Comparison of ENCODE assay signal across 9 cellular contexts in genomic region chr1:9490605-9491339, GRCh38. TPM values are rescaled to one million over a fixed set of nuclear protein-coding genes. Genes with fewer than 3 reads are reported as not detected.
DNase-seq lines count a peak whose midpoint lies in the region; ATAC-seq and TF ChIP-seq lines count a peak whose summit lies in the region.
"Had no signal": no experiment of that assay in that cellular context is flagged by ENCODE, and none has a peak within 500 bp of the region (broad histone marks: within the 10 kb centered on the region; RNA-seq: fewer than 3 reads in every experiment).

No MANE protein-coding gene starts in this region.

- no peaks in the 10 kb centered on the region for H3K9me3 Mint-ChIP-seq in Calu3 (ENCODE audit: low read depth, unreplicated experiment)
- H3K9me3 Mint-ChIP-seq in activated T-cell treated with anti-CD3 and anti-CD28 coated beads, Interleukin-2, amount 50 U/mL, for 72 hours = no peaks in the 10 kb centered on the region
- H3K9me3 Mint-ChIP-seq in natural killer cell treated with Interleukin-12 subunit alpha and Interleukin-12 subunit beta and Interleukin-15 and Interleukin-18, amount 100 ng/mL, for 72 hours = no peaks in the 10 kb centered on the region
- no peaks in the 10 kb centered on the region for H3K9me3 Mint-ChIP-seq in stimulated activated memory B cell treated with anti-CD40 and anti-IgM and Interleukin-4, amounts not matched to agents 10 μg/mL and 1 μg/mL and 100 μg/mL, for 72 hours

- peak; percentile 71 to 83 for ATAC-seq in activated T-cell treated with anti-CD3 and anti-CD28 coated beads, Interleukin-2, amount 50 U/mL, for 72 hours (replicated peaks in 1 of 2)
- peak; percentile 72 to 75 for ATAC-seq in natural killer cell treated with Interleukin-12 subunit alpha and Interleukin-12 subunit beta and Interleukin-15 and Interleukin-18, amount 100 ng/mL, for 72 hours
- ATAC-seq in stimulated activated memory B cell treated with anti-CD40 and anti-IgM and Interleukin-4, amounts not matched to agents 10 μg/mL and 1 μg/mL and 100 μg/mL, for 72 hours = peak; percentile 81

- H3K4me1 Mint-ChIP-seq in Calu3 (ENCODE audit: low read depth, unreplicated experiment) = no peaks in the 10 kb centered on the region
- H3K4me1 Mint-ChIP-seq in activated T-cell treated with anti-CD3 and anti-CD28 coated beads, Interleukin-2, amount 50 U/mL, for 72 hours (ENCODE audit: low read depth) = peaks cover 8% of the 10 kb centered on the region
- H3K4me1 Mint-ChIP-seq in natural killer cell treated with Interleukin-12 subunit alpha and Interleukin-12 subunit beta and Interleukin-15 and Interleukin-18, amount 100 ng/mL, for 72 hours (ENCODE audit: low read depth in 2 of 2) = peaks cover 0 to 4% of the 10 kb centered on the region in 2 donors
- H3K4me1 Mint-ChIP-seq in stimulated activated memory B cell treated with anti-CD40 and anti-IgM and Interleukin-4, amounts not matched to agents 10 μg/mL and 1 μg/mL and 100 μg/mL, for 72 hours = peaks cover 7% of the 10 kb centered on the region

- no TSS peak for BruUV-seq in Calu3 (replicated peaks; lab: Mats Ljungman, UMichigan)

- CTCF ChIA-PET in Calu3 (lab: Charles Lee) = interaction anchor here (0.6 to 1.2 kb wide), 7 partner anchors 14 to 380 kb away, joined by 3 to 8 read pairs (median 4); partner anchors contain the start of gene H6PD

- TF ChIP-seq CTCF in Calu3 (IDR thresholded peaks at IDR 0.05; ENCODE audit: unreplicated experiment) = peak; percentile 78

- H3K4me3 Mint-ChIP-seq in Calu3 (ENCODE audit: low read depth, unreplicated experiment) = no peak overlapping the region
- H3K4me3 Mint-ChIP-seq in activated T-cell treated with anti-CD3 and anti-CD28 coated beads, Interleukin-2, amount 50 U/mL, for 72 hours = no peak overlapping the region
- H3K4me3 Mint-ChIP-seq in natural killer cell treated with Interleukin-12 subunit alpha and Interleukin-12 subunit beta and Interleukin-15 and Interleukin-18, amount 100 ng/mL, for 72 hours = no peak overlapping the region
- H3K4me3 Mint-ChIP-seq in stimulated activated memory B cell treated with anti-CD40 and anti-IgM and Interleukin-4, amounts not matched to agents 10 μg/mL and 1 μg/mL and 100 μg/mL, for 72 hours = no peak overlapping the region
- H3K4me3 Mint-ChIP-seq: activated naive CD8-positive, alpha-beta T cell had no signal

- H3K36me3 Mint-ChIP-seq in Calu3 (ENCODE audit: insufficient read depth, unreplicated experiment) = no peaks in the 10 kb centered on the region
- H3K36me3 Mint-ChIP-seq in activated T-cell treated with anti-CD3 and anti-CD28 coated beads, Interleukin-2, amount 50 U/mL, for 72 hours (ENCODE audit: insufficient read depth in 2 of 2) = no peaks in the 10 kb centered on the region
- H3K36me3 Mint-ChIP-seq in natural killer cell treated with Interleukin-12 subunit alpha and Interleukin-12 subunit beta and Interleukin-15 and Interleukin-18, amount 100 ng/mL, for 72 hours = no peaks in the 10 kb centered on the region
- no peaks in the 10 kb centered on the region for H3K36me3 Mint-ChIP-seq in stimulated activated memory B cell treated with anti-CD40 and anti-IgM and Interleukin-4, amounts not matched to agents 10 μg/mL and 1 μg/mL and 100 μg/mL, for 72 hours
- H3K36me3 Mint-ChIP-seq: activated naive CD8-positive, alpha-beta T cell had no signal

- H3K27ac Mint-ChIP-seq in Calu3 (ENCODE audit: unreplicated experiment) = no peak overlapping the region
- H3K27ac Mint-ChIP-seq in activated T-cell treated with anti-CD3 and anti-CD28 coated beads, Interleukin-2, amount 50 U/mL, for 72 hours = no peak overlapping the region
- H3K27ac Mint-ChIP-seq in natural killer cell treated with Interleukin-12 subunit alpha and Interleukin-12 subunit beta and Interleukin-15 and Interleukin-18, amount 100 ng/mL, for 72 hours = no peak overlapping the region
- no peak overlapping the region for H3K27ac Mint-ChIP-seq in stimulated activated memory B cell treated with anti-CD40 and anti-IgM and Interleukin-4, amounts not matched to agents 10 μg/mL and 1 μg/mL and 100 μg/mL, for 72 hours
- H3K27ac Mint-ChIP-seq: activated naive CD8-positive, alpha-beta T cell had no signal

- intact Hi-C loops in Calu3 (cut with micrococcal nuclease; ENCODE audit: unreplicated experiment) = loop anchor here (1.0 to 10.0 kb wide), 4 partner anchors 82 to 376 kb away; no protein-coding TSS in a partner anchor

- peak; percentile 90 for DNase-seq in Calu3
- peak in 66 of 76 experiments; percentile 3 to 79 (median 52) for DNase-seq in HUDEP-2 (lab: John Stamatoyannopoulos, UW; ENCODE audit: unreplicated experiment in 76 of 76)
- peak; percentile 75 for DNase-seq in RKO (ENCODE audit: low spot score)
- DNase-seq in activated T-cell treated with anti-CD3 and anti-CD28 coated beads, Interleukin-2, amount 50 U/mL, for 72 hours = peak; percentile 87 to 90
- DNase-seq in fibroblast of gingiva (ENCODE audit: low read depth) = peak; percentile 68
- DNase-seq in natural killer cell treated with Interleukin-12 subunit alpha and Interleukin-12 subunit beta and Interleukin-15 and Interleukin-18, amount 100 ng/mL, for 72 hours (ENCODE audit: low spot score) = peak; percentile 78
- DNase-seq in cerebellar nuclear complex (lab: John Stamatoyannopoulos, UW) = no peak

- peaks cover 15% of the 10 kb centered on the region for H3K27me3 Mint-ChIP-seq in Calu3 (ENCODE audit: unreplicated experiment)
- H3K27me3 Mint-ChIP-seq in activated T-cell treated with anti-CD3 and anti-CD28 coated beads, Interleukin-2, amount 50 U/mL, for 72 hours (ENCODE audit: low read depth) = peaks cover 1% of the 10 kb centered on the region
- H3K27me3 Mint-ChIP-seq in natural killer cell treated with Interleukin-12 subunit alpha and Interleukin-12 subunit beta and Interleukin-15 and Interleukin-18, amount 100 ng/mL, for 72 hours = peaks cover 0 to 9% of the 10 kb centered on the region in 2 donors
- H3K27me3 Mint-ChIP-seq in stimulated activated memory B cell treated with anti-CD40 and anti-IgM and Interleukin-4, amounts not matched to agents 10 μg/mL and 1 μg/mL and 100 μg/mL, for 72 hours = peaks cover 36% of the 10 kb centered on the region

RNA-seq across cellular contexts. Expression of gene SLC25A33, which starts 48.5 kb away (rescaled TPM):
- 5.2 and 5.9 TPM in 2 replicates for total RNA-seq in Calu3 (2022)
- total RNA-seq in activated T-cell treated with anti-CD3 and anti-CD28 coated beads, Interleukin-2, amount 50 U/mL, for 72 hours = 1 to 10 TPM; 5.9 to 7.0 TPM
- 10 to 100 TPM in 1 of 2 donors, 1 to 10 TPM in 1; 7.1 to 13.6 TPM for total RNA-seq in natural killer cell treated with Interleukin-12 subunit alpha and Interleukin-12 subunit beta and Interleukin-15 and Interleukin-18, amount 100 ng/mL, for 72 hours

Comparison
In these comparisons a context has a peak if more than half of its experiments do, and no peak if none do; other contexts are left out.
1. DNase-seq: peak in Calu3 (single experiment), HUDEP-2 (66 of 76), RKO (single experiment), activated T-cell treated with anti-CD3 and anti-CD28 coated beads, Interleukin-2, amount 50 U/mL, for 72 hours (2 of 2), fibroblast of gingiva (single experiment) and natural killer cell treated with Interleukin-12 subunit alpha and Interleukin-12 subunit beta and Interleukin-15 and Interleukin-18, amount 100 ng/mL, for 72 hours (single experiment); none in cerebellar nuclear complex (0 of 2).
2. Peak in every context shown above with its lines, with median percentiles within 50 percentile points of each other: ATAC-seq.